ENCODE assay signal across 21 cellular contexts in genomic region chr2:152609174-152609573, GRCh38.
A peak's percentile ranks its signal among the peaks of the same experiment; 100 is the strongest.
DNase-seq lines count a peak whose midpoint lies in the region; ATAC-seq, FAIRE-seq and TF ChIP-seq lines count a peak whose summit lies in the region.
"Had no signal": no experiment of that assay in that cellular context is flagged by ENCODE, and none has a peak within 500 bp of the region (broad histone marks: within the 10 kb centered on the region; RNA-seq: fewer than 3 reads in every experiment).

No MANE protein-coding gene starts in this region.

- no peak for TF ChIP-seq CTCF in SK-N-SH (IDR thresholded peaks at IDR 0.05)

- H3K79me2 ChIP-seq in SK-N-SH (ENCODE audit: insufficient read depth) = no peaks in the 10 kb centered on the region

- no peaks in the 10 kb centered on the region for H3K9me3 Mint-ChIP-seq in activated T-cell treated with anti-CD3 and anti-CD28 coated beads, Interleukin-2, amount 50 U/mL, for 72 hours
- H3K9me3 Mint-ChIP-seq: CD4-positive, alpha-beta T cell had no signal

- FAIRE-seq in frontal cortex (lab: Jason Lieb, UNC) = peak; percentile 10

- no peak overlapping the region for H3K27ac Mint-ChIP-seq in activated T-cell treated with anti-CD3 and anti-CD28 coated beads, Interleukin-2, amount 50 U/mL, for 72 hours
- H3K27ac Mint-ChIP-seq: CD4-positive, alpha-beta T cell had no signal

- no peak for TF ChIP-seq EP300 in SK-N-SH (IDR thresholded peaks at IDR 0.05; ENCODE audit: borderline replicate concordance in 1 of 2, low read depth in 1 of 2, low read length in 1 of 2)

- no peak overlapping the region for H3K4me2 ChIP-seq in SK-N-SH

- H3K36me3 Mint-ChIP-seq in activated T-cell treated with anti-CD3 and anti-CD28 coated beads, Interleukin-2, amount 50 U/mL, for 72 hours (ENCODE audit: insufficient read depth in 2 of 2) = no peaks in the 10 kb centered on the region

- peaks cover 5% of the 10 kb centered on the region for H3F3A ChIP-seq in SK-N-SH (replicated peaks; ENCODE audit: insufficient read depth)

- 72% methylated on average over 2 of the region's 2 CpGs for whole genome bisulfite sequencing in SK-N-SH (ENCODE audit: low lambda C conversion rate)

- DNase-seq in SK-N-SH (no peak), frontal cortex (ENCODE audit: low spot score in 2 of 2) (no peak), Kasumi-1 (lab: John Stamatoyannopoulos, UW) (no peak)
- DNase-seq in activated T-cell treated with anti-CD3 and anti-CD28 coated beads, Interleukin-2, amount 50 U/mL, for 72 hours = no peak
- no peak for DNase-seq in stimulated activated CD4-positive, alpha-beta T cell treated with anti-CD3 and anti-CD28 coated beads, Interleukin-15, amount 100 ng/mL, for 24 hours
- DNase-seq: CD4-positive, alpha-beta T cell; COR-L47; DMS53; GM23248; H7; Karpas-422; NCI-H1105 treated with DMSO at 0.1 percent for 48 hours; NCI-H146; NCI-H2029; NCI-H446 treated with DMSO at 0.1 percent for 48 hours; NCI-H526; NCI-H82; SHP77 had no signal

- no peaks in the 10 kb centered on the region for H4K20me1 ChIP-seq in SK-N-SH (ENCODE audit: insufficient read depth)

- no peaks in the 10 kb centered on the region for H3K27me3 Mint-ChIP-seq in activated T-cell treated with anti-CD3 and anti-CD28 coated beads, Interleukin-2, amount 50 U/mL, for 72 hours (ENCODE audit: low read depth)
- H3K27me3 Mint-ChIP-seq: CD4-positive, alpha-beta T cell had no signal

- peaks cover 8% of the 10 kb centered on the region for H3K4me1 Mint-ChIP-seq in activated T-cell treated with anti-CD3 and anti-CD28 coated beads, Interleukin-2, amount 50 U/mL, for 72 hours (ENCODE audit: low read depth)

- peaks cover 2 to 9% of the 10 kb centered on the region in 2 experiments; a peak in 3 of 4 replicates for H3K4me1 ChIP-seq in SK-N-SH (ENCODE audit: control insufficient read depth in 1 of 2, insufficient read depth in 2 of 2, low read depth in 1 of 2, low read length in 1 of 2)

- H3K27ac ChIP-seq in SK-N-SH (ENCODE audit: low read depth in 2 of 2, low read length in 1 of 2) = no peak overlapping the region
- peak overlapping the region; percentile 69 for H3K27ac ChIP-seq in cingulate gyrus (ENCODE audit: low read depth, low read length)
- H3K27ac ChIP-seq: GM23248, RWPE1 had no signal

- peaks cover 4 to 11% of the 10 kb centered on the region in 2 experiments for H3K36me3 ChIP-seq in SK-N-SH (replicated peaks in 1 of 2; ENCODE audit: control insufficient read depth in 1 of 2, insufficient read depth in 2 of 2, low read length in 1 of 2)

- H2AFZ ChIP-seq in SK-N-SH (ENCODE audit: low read depth) = no peak overlapping the region
- H2AFZ ChIP-seq: GM23248 had no signal

- H3K27me3 ChIP-seq in SK-N-SH (ENCODE audit: insufficient read depth) = no peaks in the 10 kb centered on the region

- POLR2A ChIA-PET in SK-N-SH (lab: Yijun Ruan, JAX) = no interaction called here

- no peak overlapping the region for H3K9ac ChIP-seq in SK-N-SH
- H3K9ac ChIP-seq: GM23248 had no signal

- H3K4me3 Mint-ChIP-seq in activated T-cell treated with anti-CD3 and anti-CD28 coated beads, Interleukin-2, amount 50 U/mL, for 72 hours = no peak overlapping the region
- H3K4me3 Mint-ChIP-seq: CD4-positive, alpha-beta T cell had no signal

- TF ChIP-seq RAD21 in SK-N-SH (IDR thresholded peaks at IDR 0.05; ENCODE audit: low read length) = no peak

- no peak for ATAC-seq in SK-N-SH treated with all-trans-retinoic acid at 6 μM for 48 hours
- no peak for ATAC-seq in activated T-cell treated with anti-CD3 and anti-CD28 coated beads, Interleukin-2, amount 50 U/mL, for 72 hours (replicated peaks in 1 of 2)

- no peaks in the 10 kb centered on the region for H3K9me3 ChIP-seq in SK-N-SH

- no peak overlapping the region for H3K4me3 ChIP-seq in SK-N-SH (ENCODE audit: low read depth in 2 of 2, low read length in 1 of 2)
- H3K4me3 ChIP-seq: GM23248 had no signal

- CTCF ChIA-PET in SK-N-SH (lab: Yijun Ruan, JAX) = interaction anchor here (0.7 kb wide), 1 partner anchor 30 kb away, joined by 3 read pairs; no protein-coding TSS in a partner anchor

- H3K9me2 ChIP-seq in SK-N-SH = no peaks in the 10 kb centered on the region

TF ChIP-seq in SK-N-SH treated with all-trans-retinoic acid at 6 μM for 48 hours, 23 proteins besides CTCF, POLR2A, EP300 and RAD21:
- TF ChIP-seq ISL1 (CRISPR knock-in tag; IDR thresholded peaks at IDR 0.05) (peak; percentile 75), ESRRG (CRISPR knock-in tag; IDR thresholded peaks at IDR 0.05) (no peak)

TF ChIP-seq in SK-N-SH, 30 proteins besides CTCF, POLR2A, EP300 and RAD21:
- TF ChIP-seq REST (IDR thresholded peaks at IDR 0.05; ENCODE audit: low read depth, low read length) (no peak), ZBTB33 (IDR thresholded peaks at IDR 0.05; ENCODE audit: borderline replicate concordance, low read depth) (no peak), NFIC (IDR thresholded peaks at IDR 0.05; ENCODE audit: borderline replicate concordance) (no peak)
